8 cellular contexts compared by ENCODE assay signal in genomic region chr14:95319312-95320075, GRCh38. TPM values are rescaled to one million over a fixed set of nuclear protein-coding genes. Genes with fewer than 3 reads are reported as not detected.
DNase-seq lines count a peak whose midpoint lies in the region; ATAC-seq and TF ChIP-seq lines count a peak whose summit lies in the region.

Gene CLMN, minus strand, starts transcription at chr14:95319908. Its CDS starts 116 bp downstream, at chr14:95319792.

- H3K36me3 ChIP-seq in tibial artery: no peaks in the 10 kb centered on the region

- TF ChIP-seq CTCF in epithelial cell of proximal tubule (conservative IDR thresholded peaks at IDR 0.05; ENCODE audit: low read depth, low read length) (no peak), tibial artery (IDR thresholded peaks at IDR 0.05) (no peak)

- no peaks in the 10 kb centered on the region for H3K27me3 ChIP-seq in tibial artery

- peak; percentile 71 for DNase-seq in Ammon's horn (ENCODE audit: low spot score)
- DNase-seq in MV-4-11 (lab: John Stamatoyannopoulos, UW): peak; percentile 17
- peak; percentile 71 for DNase-seq in activated CD8-positive, alpha-beta memory T cell treated with anti-CD3 and anti-CD28 coated beads for 24 hours
- no peak for DNase-seq in epithelial cell of proximal tubule (ENCODE audit: low read depth)
- peak; percentile 44 for DNase-seq in myocyte (ENCODE audit: low read depth)
- DNase-seq in tibial artery: no peak
- DNase-seq in HCEC 1CT: no peak

- intact Hi-C loops in tibial artery (cut with DNase I; ENCODE audit: low total_unique reads): loop anchor here (10.0 kb wide), 2 partner anchors 165 to 195 kb away; partner anchors contain the start of genes DICER1 and SYNE3

- peaks cover 0 to 42% (median 27%) of the 10 kb centered on the region in 4 donors for H3K4me1 ChIP-seq in tibial artery

- peak within 1 kb of the TSS; percentile 74 to 81 for H3K27ac ChIP-seq in tibial artery

- peak; percentile 40 for ATAC-seq in GM18868 (IDR thresholded peaks at IDR 0.05; ENCODE audit: unreplicated experiment)

- no peaks in the 10 kb centered on the region for H3K9me3 ChIP-seq in tibial artery

- peak within 1 kb of the TSS; percentile 85 for H3K4me3 ChIP-seq in epithelial cell of proximal tubule (ENCODE audit: low read depth, low read length)
- peak within 1 kb of the TSS; percentile 83 to 94 for H3K4me3 ChIP-seq in tibial artery

RNA-seq across cellular contexts. Expression of gene CLMN, which starts in this region (rescaled TPM):
- 4.5 and 9.6 TPM in 2 replicates for total RNA-seq in epithelial cell of proximal tubule
- total RNA-seq in myocyte: 0.52 and 0.99 TPM in 2 replicates
- polyA plus RNA-seq in myocyte (2012): 1.2 TPM

Comparison
In these comparisons a context has a peak if more than half of its experiments do, and no peak if none do; other contexts are left out.
1. DNase-seq: peak in Ammon's horn (single experiment), MV-4-11 (single experiment), activated CD8-positive, alpha-beta memory T cell treated with anti-CD3 and anti-CD28 coated beads for 24 hours (single experiment) and myocyte (single experiment); none in epithelial cell of proximal tubule (single experiment), tibial artery (0 of 2) and HCEC 1CT (single experiment).